In the genomic region with DNA sequence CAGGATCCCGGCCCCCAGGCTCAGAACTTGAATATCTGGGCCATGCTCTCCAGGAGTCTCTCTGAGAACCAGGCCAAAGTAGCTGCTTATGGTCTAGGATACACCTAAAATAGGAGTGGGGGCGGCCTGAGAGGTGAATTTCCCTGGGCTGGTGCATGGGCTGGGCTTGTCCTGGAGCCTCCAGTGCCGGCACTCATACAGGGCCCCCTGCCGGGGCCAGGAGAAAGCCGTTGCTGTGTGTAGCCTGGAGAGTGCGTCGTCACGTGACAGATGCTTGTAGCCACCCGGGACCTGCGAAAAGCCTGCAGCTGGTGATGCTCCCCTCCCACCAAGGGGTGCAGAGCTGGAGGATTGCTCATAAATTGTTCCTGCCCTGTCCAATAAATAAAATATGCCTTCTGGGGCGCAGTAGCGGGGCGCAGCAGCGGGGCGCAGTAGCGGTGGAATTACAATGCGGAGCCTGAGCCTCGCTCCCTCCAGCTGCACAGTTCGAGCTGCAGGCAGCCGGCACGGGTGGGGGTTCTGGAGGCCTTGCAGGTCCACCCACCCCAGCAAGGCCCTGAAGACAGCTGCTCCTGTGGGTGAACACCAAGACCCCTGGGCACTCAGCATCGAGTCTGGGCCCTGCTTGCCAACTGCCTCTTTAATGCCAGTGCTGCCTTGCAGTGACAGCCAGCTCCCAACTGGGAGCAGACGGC, we compare ENCODE assay signal across 12 cellular contexts.
A peak's percentile ranks its signal among the peaks of the same experiment; 100 is the strongest.
DNase-seq lines count a peak whose midpoint lies in the region; ATAC-seq lines count a peak whose summit lies in the region.
"Had no signal": no experiment of that assay in that cellular context is flagged by ENCODE, and none has a peak within 500 bp of the region (broad histone marks: within the 10 kb centered on the region; RNA-seq: fewer than 3 reads in every experiment).

No MANE protein-coding gene starts in this region.

- no peaks in the 10 kb centered on the region for H3K36me3 Mint-ChIP-seq in activated naive CD8-positive, alpha-beta T cell treated with anti-CD3 and anti-CD28 coated beads, Interleukin-2, amount 50 U/mL, for 24 hours (ENCODE audit: low read depth)
- no peaks in the 10 kb centered on the region for H3K36me3 Mint-ChIP-seq in activated naive CD8-positive, alpha-beta T cell treated with anti-CD3 and anti-CD28 coated beads for 36 hours
- H3K36me3 Mint-ChIP-seq: activated naive CD4-positive, alpha-beta T cell treated with anti-CD3 and anti-CD28 coated beads, Interleukin-2, amount 50 U/mL, for 24 hours had no signal

- ATAC-seq in activated naive CD8-positive, alpha-beta T cell treated with anti-CD3 and anti-CD28 coated beads, Interleukin-2, amount 50 U/mL, for 24 hours, result peak; percentile 15
- no peak for ATAC-seq in HG02623 (IDR thresholded peaks at IDR 0.05; ENCODE audit: unreplicated experiment)

- no peak for DNase-seq in activated naive CD8-positive, alpha-beta T cell treated with anti-CD3 and anti-CD28 coated beads, Interleukin-2, amount 50 U/mL, for 24 hours
- no peak for DNase-seq in activated naive CD8-positive, alpha-beta T cell treated with anti-CD3 and anti-CD28 coated beads for 36 hours
- DNase-seq in amygdala (lab: John Stamatoyannopoulos, UW) (peak in 34 of 56 donors; percentile 13 to 81 (median 55)), left kidney (ENCODE audit: low read depth, low spot score) (peak; percentile 84), superior temporal gyrus (ENCODE audit: extremely low spot score) (peak; percentile 69), epidermal melanocyte (ENCODE audit: insufficient read length, low spot score) (no peak), NCI-H510A treated with DMSO at 0.1 percent for 48 hours (lab: John Stamatoyannopoulos, UW) (no peak)
- DNase-seq: colonic mucosa, NCI-H1694, Peyer's patch had no signal

- H3K27me3 Mint-ChIP-seq in activated naive CD8-positive, alpha-beta T cell treated with anti-CD3 and anti-CD28 coated beads, Interleukin-2, amount 50 U/mL, for 24 hours, result no peaks in the 10 kb centered on the region
- H3K27me3 Mint-ChIP-seq in activated naive CD8-positive, alpha-beta T cell treated with anti-CD3 and anti-CD28 coated beads for 36 hours, result no peaks in the 10 kb centered on the region
- H3K27me3 Mint-ChIP-seq: activated naive CD4-positive, alpha-beta T cell treated with anti-CD3 and anti-CD28 coated beads, Interleukin-2, amount 50 U/mL, for 24 hours had no signal

- no peak overlapping the region for H3K27ac Mint-ChIP-seq in activated naive CD8-positive, alpha-beta T cell treated with anti-CD3 and anti-CD28 coated beads, Interleukin-2, amount 50 U/mL, for 24 hours
- H3K27ac Mint-ChIP-seq in activated naive CD8-positive, alpha-beta T cell treated with anti-CD3 and anti-CD28 coated beads for 36 hours, result no peak overlapping the region
- H3K27ac Mint-ChIP-seq: activated naive CD4-positive, alpha-beta T cell treated with anti-CD3 and anti-CD28 coated beads, Interleukin-2, amount 50 U/mL, for 24 hours had no signal

- H3K9me3 Mint-ChIP-seq in activated naive CD8-positive, alpha-beta T cell treated with anti-CD3 and anti-CD28 coated beads, Interleukin-2, amount 50 U/mL, for 24 hours, result no peaks in the 10 kb centered on the region
- H3K9me3 Mint-ChIP-seq in activated naive CD8-positive, alpha-beta T cell treated with anti-CD3 and anti-CD28 coated beads for 36 hours, result peaks cover 5% of the 10 kb centered on the region
- H3K9me3 Mint-ChIP-seq: activated naive CD4-positive, alpha-beta T cell treated with anti-CD3 and anti-CD28 coated beads, Interleukin-2, amount 50 U/mL, for 24 hours had no signal

- H3K4me3 Mint-ChIP-seq in activated naive CD8-positive, alpha-beta T cell treated with anti-CD3 and anti-CD28 coated beads, Interleukin-2, amount 50 U/mL, for 24 hours, result no peak overlapping the region
- H3K4me3 Mint-ChIP-seq in activated naive CD8-positive, alpha-beta T cell treated with anti-CD3 and anti-CD28 coated beads for 36 hours, result no peak overlapping the region
- H3K4me3 Mint-ChIP-seq: activated naive CD4-positive, alpha-beta T cell treated with anti-CD3 and anti-CD28 coated beads, Interleukin-2, amount 50 U/mL, for 24 hours had no signal

- no peaks in the 10 kb centered on the region for H3K4me1 Mint-ChIP-seq in activated naive CD8-positive, alpha-beta T cell treated with anti-CD3 and anti-CD28 coated beads, Interleukin-2, amount 50 U/mL, for 24 hours
- H3K4me1 Mint-ChIP-seq in activated naive CD8-positive, alpha-beta T cell treated with anti-CD3 and anti-CD28 coated beads for 36 hours, result no peaks in the 10 kb centered on the region
- H3K4me1 Mint-ChIP-seq: activated naive CD4-positive, alpha-beta T cell treated with anti-CD3 and anti-CD28 coated beads, Interleukin-2, amount 50 U/mL, for 24 hours had no signal

Comparison
In these comparisons a context has a peak if more than half of its experiments do, and no peak if none do; other contexts are left out.
1. DNase-seq: peak in amygdala (34 of 56), left kidney (single experiment) and superior temporal gyrus (single experiment); none in activated naive CD8-positive, alpha-beta T cell treated with anti-CD3 and anti-CD28 coated beads, Interleukin-2, amount 50 U/mL, for 24 hours (single experiment), activated naive CD8-positive, alpha-beta T cell treated with anti-CD3 and anti-CD28 coated beads for 36 hours (single experiment), epidermal melanocyte (single experiment) and NCI-H510A treated with DMSO at 0.1 percent for 48 hours (single experiment).